16 cellular contexts compared by ENCODE assay signal in the genomic region with DNA sequence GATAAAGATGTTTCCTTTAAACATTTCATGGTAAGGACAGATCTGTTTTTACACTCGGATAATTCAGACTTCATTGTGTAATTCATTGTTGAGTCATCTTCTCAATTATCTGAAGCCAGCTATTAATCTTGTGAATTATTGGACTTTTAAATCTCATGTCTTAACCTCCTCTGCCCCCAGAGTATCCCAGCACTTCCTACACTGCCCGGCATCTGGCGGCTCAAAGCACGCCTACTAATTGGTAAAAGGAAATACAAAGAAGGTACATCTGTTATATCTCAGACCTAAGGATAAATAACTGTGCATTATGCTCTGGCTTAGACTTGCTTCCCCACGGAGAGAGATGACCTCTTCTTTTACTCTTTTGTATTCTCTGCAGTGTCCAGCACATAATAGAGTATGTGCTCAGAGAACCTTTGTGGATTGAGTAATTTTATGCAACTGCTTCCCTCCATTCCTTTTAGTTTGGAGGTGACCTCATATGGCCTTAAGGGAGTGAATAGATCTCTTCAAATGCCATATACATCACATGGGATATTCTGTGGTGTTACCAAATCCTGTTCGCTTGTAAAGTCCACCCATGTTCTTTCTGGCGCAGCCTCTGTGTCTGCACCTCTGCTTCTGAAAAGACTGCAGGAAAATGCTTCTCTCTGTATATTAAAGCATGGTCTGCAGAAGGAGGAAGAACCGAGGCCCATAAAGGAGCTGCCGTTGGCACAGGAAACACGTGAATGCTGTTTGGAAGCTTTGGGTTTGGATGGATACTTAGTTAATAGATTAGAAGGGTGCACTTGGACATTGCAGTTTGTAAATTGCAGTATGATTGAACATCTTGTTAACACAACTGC.
A peak's percentile ranks its signal among the peaks of the same experiment; 100 is the strongest.
DNase-seq lines count a peak whose midpoint lies in the region; ATAC-seq and TF ChIP-seq lines count a peak whose summit lies in the region.
"Had no signal": no experiment of that assay in that cellular context is flagged by ENCODE, and none has a peak within 500 bp of the region (broad histone marks: within the 10 kb centered on the region; RNA-seq: fewer than 3 reads in every experiment).

No MANE protein-coding gene starts in this region.

- DNase-seq in left cardiac atrium (no peak), left ventricle myocardium inferior (no peak), SK-MEL-5 (ENCODE audit: low read depth, low spot score) (peak; percentile 74), uterus (peak in 1 of 2 donors; percentile 41)
- no peak for DNase-seq in activated CD4-positive, alpha-beta T cell treated with anti-CD3 and anti-CD28 coated beads, Interleukin-2, amount 10 ng/mL, durations not matched to agents 24 days and 14 days
- DNase-seq: activated CD4-positive, alpha-beta memory T cell treated with anti-CD3 and anti-CD28 coated beads for 36 hours; activated naive CD4-positive, alpha-beta T cell treated with anti-CD3 and anti-CD28 coated beads for 36 hours; colonic mucosa; GOT3; NCI-H1105 treated with DMSO at 0.1 percent for 48 hours; T-cell had no signal

- H3K27ac ChIP-seq in left ventricle myocardium inferior (replicated peaks) (no peak overlapping the region), gastroesophageal sphincter (no peak overlapping the region), uterus (peak overlapping the region; percentile 42 to 67)
- H3K27ac ChIP-seq: A549, colonic mucosa had no signal

- H3K27ac Mint-ChIP-seq in activated CD4-positive, alpha-beta T cell treated with anti-CD3 and anti-CD28 coated beads, Interleukin-2, amount 10 ng/mL, durations not matched to agents 24 days and 14 days = no peak overlapping the region
- no peak overlapping the region for H3K27ac Mint-ChIP-seq in activated T-helper 17 cell treated with anti-CD3 and anti-CD28 coated beads, Interleukin-2, amount 50 U/mL, for 72 hours
- H3K27ac Mint-ChIP-seq: activated CD4-positive, alpha-beta memory T cell treated with anti-CD3 and anti-CD28 coated beads for 36 hours had no signal

- H3K4me1 ChIP-seq in left ventricle myocardium inferior (peaks cover 5% of the 10 kb centered on the region), gastroesophageal sphincter (no peaks in the 10 kb centered on the region), uterus (peaks cover 0 to 9% of the 10 kb centered on the region in 2 donors)
- H3K4me1 ChIP-seq: A549, colonic mucosa had no signal

- peaks cover 5% of the 10 kb centered on the region for H3K9me3 Mint-ChIP-seq in activated CD4-positive, alpha-beta T cell treated with anti-CD3 and anti-CD28 coated beads, Interleukin-2, amount 10 ng/mL, durations not matched to agents 24 days and 14 days
- H3K9me3 Mint-ChIP-seq in activated T-helper 17 cell treated with anti-CD3 and anti-CD28 coated beads, Interleukin-2, amount 50 U/mL, for 72 hours = no peaks in the 10 kb centered on the region

- no peak overlapping the region for H3K4me3 ChIP-seq in left ventricle myocardium inferior
- no peak overlapping the region for H3K4me3 ChIP-seq in gastroesophageal sphincter
- no peak overlapping the region for H3K4me3 ChIP-seq in uterus
- H3K4me3 ChIP-seq: A549, colonic mucosa, tibial nerve had no signal

- no peak overlapping the region for H3K4me3 Mint-ChIP-seq in activated CD4-positive, alpha-beta T cell treated with anti-CD3 and anti-CD28 coated beads, Interleukin-2, amount 10 ng/mL, durations not matched to agents 24 days and 14 days
- no peak overlapping the region for H3K4me3 Mint-ChIP-seq in activated T-helper 17 cell treated with anti-CD3 and anti-CD28 coated beads, Interleukin-2, amount 50 U/mL, for 72 hours
- H3K4me3 Mint-ChIP-seq: activated CD4-positive, alpha-beta memory T cell treated with anti-CD3 and anti-CD28 coated beads for 36 hours; activated naive CD4-positive, alpha-beta T cell treated with anti-CD3 and anti-CD28 coated beads for 36 hours; T-cell had no signal

- TF ChIP-seq POLR2A in gastroesophageal sphincter (IDR thresholded peaks at IDR 0.05) (no peak), uterus (IDR thresholded peaks at IDR 0.05) (no peak)

- peaks cover 28% of the 10 kb centered on the region for H3K4me1 Mint-ChIP-seq in activated CD4-positive, alpha-beta T cell treated with anti-CD3 and anti-CD28 coated beads, Interleukin-2, amount 10 ng/mL, durations not matched to agents 24 days and 14 days
- peaks cover 27% of the 10 kb centered on the region for H3K4me1 Mint-ChIP-seq in activated T-helper 17 cell treated with anti-CD3 and anti-CD28 coated beads, Interleukin-2, amount 50 U/mL, for 72 hours

- H3K27me3 Mint-ChIP-seq in activated CD4-positive, alpha-beta T cell treated with anti-CD3 and anti-CD28 coated beads, Interleukin-2, amount 10 ng/mL, durations not matched to agents 24 days and 14 days = no peaks in the 10 kb centered on the region
- no peaks in the 10 kb centered on the region for H3K27me3 Mint-ChIP-seq in activated T-helper 17 cell treated with anti-CD3 and anti-CD28 coated beads, Interleukin-2, amount 50 U/mL, for 72 hours
- H3K27me3 Mint-ChIP-seq: activated CD4-positive, alpha-beta memory T cell treated with anti-CD3 and anti-CD28 coated beads for 36 hours; T-cell had no signal

- in situ Hi-C loops in SK-MEL-5 (cut with HindIII; ENCODE audit: low pct_unique_long_range_greater_than_20kb, low sequenced_read_pairs) = no loop called here

- H3K27me3 ChIP-seq in left ventricle myocardium inferior (ENCODE audit: low read depth) = peaks cover 3% of the 10 kb centered on the region
- no peaks in the 10 kb centered on the region for H3K27me3 ChIP-seq in gastroesophageal sphincter
- H3K27me3 ChIP-seq in uterus = no peaks in the 10 kb centered on the region
- H3K27me3 ChIP-seq: colonic mucosa had no signal

- H3K36me3 Mint-ChIP-seq in activated CD4-positive, alpha-beta T cell treated with anti-CD3 and anti-CD28 coated beads, Interleukin-2, amount 10 ng/mL, durations not matched to agents 24 days and 14 days (ENCODE audit: low read depth) = peaks cover 86% of the 10 kb centered on the region
- H3K36me3 Mint-ChIP-seq in activated T-helper 17 cell treated with anti-CD3 and anti-CD28 coated beads, Interleukin-2, amount 50 U/mL, for 72 hours (ENCODE audit: low read depth) = peaks cover 92% of the 10 kb centered on the region

- intact Hi-C loops in left cardiac atrium (cut with DNase I) = no loop called here
- intact Hi-C loops in left ventricle myocardium inferior (cut with micrococcal nuclease) = no loop called here
- intact Hi-C loops in uterus (cut with DNase I; ENCODE audit: low total_unique reads) = no loop called here
- intact Hi-C loops in activated CD4-positive, alpha-beta T cell treated with anti-CD3 and anti-CD28 coated beads, Interleukin-2, amount 10 ng/mL, durations not matched to agents 24 days and 14 days (cut with micrococcal nuclease) = no loop called here

- H3K36me3 ChIP-seq in left ventricle myocardium inferior (no peaks in the 10 kb centered on the region), gastroesophageal sphincter (peaks cover 0 to 56% of the 10 kb centered on the region in 2 donors), uterus (no peaks in the 10 kb centered on the region)
- H3K36me3 ChIP-seq: colonic mucosa, tibial nerve had no signal

- TF ChIP-seq CTCF in left ventricle myocardium inferior (IDR thresholded peaks at IDR 0.05; ENCODE audit: borderline replicate concordance) (no peak), gastroesophageal sphincter (IDR thresholded peaks at IDR 0.05) (no peak), uterus (IDR thresholded peaks at IDR 0.05) (no peak)

- ATAC-seq in left cardiac atrium (peak; percentile 20 to 26), gastroesophageal sphincter (peak; percentile 42), GM18520 (IDR thresholded peaks at IDR 0.05; ENCODE audit: unreplicated experiment) (no peak)
- no peak for ATAC-seq in activated T-helper 17 cell treated with anti-CD3 and anti-CD28 coated beads, Interleukin-2, amount 50 U/mL, for 72 hours (replicated peaks)
- ATAC-seq: A549, T-cell had no signal

- TF ChIP-seq EP300 in gastroesophageal sphincter (IDR thresholded peaks at IDR 0.05) = no peak

- peaks cover 3% of the 10 kb centered on the region for H3K9me3 ChIP-seq in left ventricle myocardium inferior (replicated peaks)
- H3K9me3 ChIP-seq in gastroesophageal sphincter = peaks cover 0 to 6% (median 0%) of the 10 kb centered on the region in 3 donors
- H3K9me3 ChIP-seq in uterus = no peaks in the 10 kb centered on the region
- H3K9me3 ChIP-seq: A549, colonic mucosa had no signal

- WGBS in gastroesophageal sphincter (ENCODE audit: low coverage in 1 of 2), 2 donors = 37 to 71% methylated on average over 6 to 10 of the region's 10 CpGs

Comparison
In these comparisons a context has a peak if more than half of its experiments do, and no peak if none do; other contexts are left out.
1. ATAC-seq: peak in left cardiac atrium (2 of 2) and gastroesophageal sphincter (single experiment); none in GM18520 (single experiment) and activated T-helper 17 cell treated with anti-CD3 and anti-CD28 coated beads, Interleukin-2, amount 50 U/mL, for 72 hours (single experiment).
2. H3K27ac ChIP-seq: peak in uterus (2 of 2); none in left ventricle myocardium inferior (single experiment) and gastroesophageal sphincter (0 of 4).